ENCODE assay signal across 16 cellular contexts in the genomic region with DNA sequence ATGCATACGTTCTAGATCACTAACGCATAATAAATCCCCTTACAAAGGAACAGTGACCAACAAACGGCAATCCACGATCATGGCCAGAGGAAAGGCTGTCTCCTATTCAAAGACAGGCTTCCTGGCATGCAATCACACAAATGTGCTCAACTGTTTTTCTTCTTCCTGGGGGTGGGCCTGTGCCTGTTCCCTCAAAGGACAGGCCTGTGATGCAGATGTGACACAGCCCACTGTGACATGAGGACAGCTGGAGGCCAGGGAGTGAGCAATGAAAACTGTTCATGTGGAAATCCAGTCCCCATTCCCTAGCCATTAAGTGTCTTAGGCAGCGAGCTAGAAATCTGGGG.
DNase-seq lines count a peak whose midpoint lies in the region; ATAC-seq and TF ChIP-seq lines count a peak whose summit lies in the region.
"Had no signal": no experiment of that assay in that cellular context is flagged by ENCODE, and none has a peak within 500 bp of the region (broad histone marks: within the 10 kb centered on the region; RNA-seq: fewer than 3 reads in every experiment).

No MANE protein-coding gene starts in this region.

- H3K4me3 ChIP-seq in Peyer's patch (no peak overlapping the region), mesodermal cell (ENCODE audit: extremely low read depth, insufficient read depth, low read length, poor library complexity, severe bottlenecking) (no peak overlapping the region), thymus (ENCODE audit: low read length) (no peak overlapping the region)

- H3K9me3 ChIP-seq in Peyer's patch (no peaks in the 10 kb centered on the region), mesodermal cell (ENCODE audit: control insufficient read depth, low read length) (peaks cover 5% of the 10 kb centered on the region), thymus (ENCODE audit: control insufficient read depth) (no peaks in the 10 kb centered on the region)

- peaks cover 27% of the 10 kb centered on the region for H3K4me1 Mint-ChIP-seq in endothelial cell (ENCODE audit: unreplicated experiment)
- H3K4me1 Mint-ChIP-seq: activated CD4-positive, alpha-beta T cell treated with anti-CD3 and anti-CD28 coated beads, Interleukin-2, amount 10 ng/mL, durations not matched to agents 24 days and 14 days; CD14-positive monocyte; T-cell had no signal

- H3K36me3 Mint-ChIP-seq in endothelial cell (ENCODE audit: low read depth, unreplicated experiment) = peaks cover 5% of the 10 kb centered on the region
- H3K36me3 Mint-ChIP-seq: CD14-positive monocyte, T-cell had no signal

- ATAC-seq in GM18873 (IDR thresholded peaks at IDR 0.05; ENCODE audit: low FRiP score, unreplicated experiment) = no peak
- ATAC-seq: T-cell had no signal

- peak overlapping the region; percentile 69 for H3K27ac Mint-ChIP-seq in endothelial cell (ENCODE audit: unreplicated experiment)
- H3K27ac Mint-ChIP-seq: activated CD4-positive, alpha-beta T cell treated with anti-CD3 and anti-CD28 coated beads, Interleukin-2, amount 10 ng/mL, durations not matched to agents 24 days and 14 days; activated T-helper 1 cell treated with anti-CD3 and anti-CD28 coated beads, Interleukin-12 subunit alpha, Interleukin-12 subunit beta, Interleukin-2, Interleukin-4 antibody, amounts not matched to agents 30 ng/mL and 10 ng/mL and 1 ng/mL, durations not matched to agents 14 hours and 24 hours and 36 hours; CD14-positive monocyte; endodermal cell; T-cell had no signal

- H3K27ac ChIP-seq in Peyer's patch = peak overlapping the region in 3 of 4 donors; percentile 13 to 46 (median 45)
- H3K27ac ChIP-seq in mesodermal cell (ENCODE audit: low read depth, low read length, severe bottlenecking) = peak overlapping the region; percentile 60
- H3K27ac ChIP-seq in thymus (ENCODE audit: low read depth) = peak overlapping the region; percentile 72

- H3K27me3 ChIP-seq in Peyer's patch = no peaks in the 10 kb centered on the region
- no peaks in the 10 kb centered on the region for H3K27me3 ChIP-seq in thymus (ENCODE audit: control insufficient read depth, insufficient read depth)

- TF ChIP-seq CTCF in Peyer's patch (IDR thresholded peaks at IDR 0.05) (no peak), endothelial cell (IDR thresholded peaks at IDR 0.05; ENCODE audit: unreplicated experiment) (no peak)

- DNase-seq in Peyer's patch (no peak), endothelial cell (ENCODE audit: low spot score) (no peak), NCI-H1694 treated with DMSO at 0.1 percent for 48 hours (lab: John Stamatoyannopoulos, UW) (no peak), SIG-M5 treated with dmso at 0.1 percent for 504 hours (lab: John Stamatoyannopoulos, UW; ENCODE audit: unreplicated experiment) (no peak)
- DNase-seq in activated naive CD4-positive, alpha-beta T cell (lab: John Stamatoyannopoulos, UW) = no peak
- DNase-seq: activated CD4-positive, alpha-beta T cell treated with anti-CD3 and anti-CD28 coated beads, Interleukin-2, amount 10 ng/mL, durations not matched to agents 24 days and 14 days; endodermal cell; NCI-H2081 treated with DMSO at 0.1 percent for 48 hours; posterior cingulate gyrus; stimulated activated CD4-positive, alpha-beta T cell treated with anti-CD3 and anti-CD28 coated beads, Interleukin-2, amount 100 ng/mL, for 48 hours; T-cell had no signal

- no peaks in the 10 kb centered on the region for H3K9me3 Mint-ChIP-seq in endothelial cell (ENCODE audit: unreplicated experiment)
- H3K9me3 Mint-ChIP-seq: activated CD4-positive, alpha-beta T cell treated with anti-CD3 and anti-CD28 coated beads, Interleukin-2, amount 10 ng/mL, durations not matched to agents 24 days and 14 days; activated T-helper 1 cell treated with anti-CD3 and anti-CD28 coated beads, Interleukin-12 subunit alpha, Interleukin-12 subunit beta, Interleukin-2, Interleukin-4 antibody, amounts not matched to agents 30 ng/mL and 10 ng/mL and 1 ng/mL, durations not matched to agents 14 hours and 24 hours and 36 hours had no signal

- WGBS in mesodermal cell (ENCODE audit: insufficient coverage in 2 of 2), 2 experiments = 66 to 70% methylated on average over 4 to 5 of the region's 5 CpGs
- 66% methylated on average over 5 of the region's 5 CpGs for WGBS in thymus

- H3K4me3 Mint-ChIP-seq in endothelial cell (ENCODE audit: unreplicated experiment) = no peak overlapping the region
- H3K4me3 Mint-ChIP-seq: activated CD4-positive, alpha-beta T cell treated with anti-CD3 and anti-CD28 coated beads, Interleukin-2, amount 10 ng/mL, durations not matched to agents 24 days and 14 days; activated T-helper 1 cell treated with anti-CD3 and anti-CD28 coated beads, Interleukin-12 subunit alpha, Interleukin-12 subunit beta, Interleukin-2, Interleukin-4 antibody, amounts not matched to agents 30 ng/mL and 10 ng/mL and 1 ng/mL, durations not matched to agents 14 hours and 24 hours and 36 hours; CD14-positive monocyte; endodermal cell; T-cell had no signal

- no peaks in the 10 kb centered on the region for H3K36me3 ChIP-seq in Peyer's patch
- H3K36me3 ChIP-seq in mesodermal cell (ENCODE audit: control insufficient read depth, insufficient read depth, low read length) = no peaks in the 10 kb centered on the region
- H3K36me3 ChIP-seq in thymus (ENCODE audit: control insufficient read depth, insufficient read depth) = no peaks in the 10 kb centered on the region

- H3K27me3 Mint-ChIP-seq in endothelial cell (ENCODE audit: unreplicated experiment) = peaks cover 6% of the 10 kb centered on the region
- H3K27me3 Mint-ChIP-seq: activated CD4-positive, alpha-beta T cell treated with anti-CD3 and anti-CD28 coated beads, Interleukin-2, amount 10 ng/mL, durations not matched to agents 24 days and 14 days had no signal

- TF ChIP-seq POLR2A in Peyer's patch (IDR thresholded peaks at IDR 0.05) = no peak

- H3K4me1 ChIP-seq in Peyer's patch (no peaks in the 10 kb centered on the region), mesodermal cell (ENCODE audit: control insufficient read depth, insufficient read depth, low read length, poor library complexity, severe bottlenecking) (peaks cover 7% of the 10 kb centered on the region), thymus (ENCODE audit: control insufficient read depth, insufficient read depth, low read length) (no peaks in the 10 kb centered on the region)
